In the genomic region with DNA sequence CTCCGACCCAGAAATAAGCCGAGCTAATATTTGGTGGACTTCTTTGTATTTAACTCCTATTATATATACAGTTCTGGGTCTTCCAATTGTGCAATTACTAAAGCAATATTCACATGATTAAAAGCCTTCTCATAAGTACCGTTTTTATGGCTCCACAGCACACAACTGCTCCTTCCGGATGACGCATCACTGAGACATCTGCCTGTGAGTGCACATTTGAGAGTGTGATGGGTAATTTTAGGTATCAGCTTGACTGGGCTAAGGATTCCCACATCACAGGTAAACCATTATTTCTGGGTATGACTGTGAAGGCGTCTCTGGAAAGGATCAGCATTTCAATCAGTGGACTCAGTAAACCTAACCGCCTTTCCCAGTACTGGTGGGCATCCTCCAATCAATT, we compare ENCODE assay signal across 29 cellular contexts.
DNase-seq lines count a peak whose midpoint lies in the region; ATAC-seq, FAIRE-seq and TF ChIP-seq lines count a peak whose summit lies in the region.
"Had no signal": no experiment of that assay in that cellular context is flagged by ENCODE, and none has a peak within 500 bp of the region (broad histone marks: within the 10 kb centered on the region; RNA-seq: fewer than 3 reads in every experiment).

No MANE protein-coding gene starts in this region.

- CTCF ChIA-PET in activated CD4-positive, alpha-beta memory T cell treated with anti-CD3 and anti-CD28 coated beads for 36 hours (lab: Charles Lee), result no interaction called here
- CTCF ChIA-PET in activated CD4-positive, alpha-beta memory T cell treated with anti-CD3 and anti-CD28 coated beads, Interleukin-2, amount 10 ng/mL, durations not matched to agents 7 days and 5 days (lab: Charles Lee), result no interaction called here
- CTCF ChIA-PET in RWPE1 (lab: Yijun Ruan, JAX), result interaction anchor here (0.6 kb wide), 2 partner anchors 13 to 202 kb away, joined by 3 read pairs; no protein-coding TSS in a partner anchor

- H4K20me1 ChIP-seq in GM23248 (ENCODE audit: insufficient read depth), result no peaks in the 10 kb centered on the region

- H3K27ac ChIP-seq in GM23248, result no peak overlapping the region
- H3K27ac ChIP-seq in RWPE1, result no peak overlapping the region
- H3K27ac ChIP-seq: HL-60, KMS-11, Peyer's patch had no signal

- intact Hi-C loops in activated CD4-positive, alpha-beta memory T cell treated with anti-CD3 and anti-CD28 coated beads for 36 hours (cut with micrococcal nuclease), result no loop called here

- H3K4me1 ChIP-seq in GM23248 (ENCODE audit: insufficient read depth), result no peaks in the 10 kb centered on the region
- H3K4me1 ChIP-seq: BE2C, Peyer's patch had no signal

- peaks cover 10% of the 10 kb centered on the region for H3K27me3 Mint-ChIP-seq in activated CD4-positive, alpha-beta memory T cell treated with anti-CD3 and anti-CD28 coated beads for 36 hours
- H3K27me3 Mint-ChIP-seq in activated CD4-positive, alpha-beta memory T cell treated with anti-CD3 and anti-CD28 coated beads, Interleukin-2, amount 10 ng/mL, durations not matched to agents 7 days and 5 days, result peaks cover 18% of the 10 kb centered on the region

- H3F3A ChIP-seq in GM23248 (ENCODE audit: insufficient read depth), result no peaks in the 10 kb centered on the region

- no peaks in the 10 kb centered on the region for H3K27me3 ChIP-seq in GM23248 (replicated peaks; ENCODE audit: insufficient read depth)
- H3K27me3 ChIP-seq: Peyer's patch had no signal

- H2AFZ ChIP-seq in GM23248, result no peak overlapping the region

- H3K79me2 ChIP-seq in GM23248 (ENCODE audit: insufficient read depth), result no peaks in the 10 kb centered on the region

- no peaks in the 10 kb centered on the region for H3K9me3 Mint-ChIP-seq in activated CD4-positive, alpha-beta memory T cell treated with anti-CD3 and anti-CD28 coated beads for 36 hours
- no peaks in the 10 kb centered on the region for H3K9me3 Mint-ChIP-seq in activated CD4-positive, alpha-beta memory T cell treated with anti-CD3 and anti-CD28 coated beads, Interleukin-2, amount 10 ng/mL, durations not matched to agents 7 days and 5 days
- H3K9me3 Mint-ChIP-seq: CD14-positive monocyte, IgD-negative memory B cell had no signal

- H3K36me3 Mint-ChIP-seq in activated CD4-positive, alpha-beta memory T cell treated with anti-CD3 and anti-CD28 coated beads for 36 hours, result no peaks in the 10 kb centered on the region
- no peaks in the 10 kb centered on the region for H3K36me3 Mint-ChIP-seq in activated CD4-positive, alpha-beta memory T cell treated with anti-CD3 and anti-CD28 coated beads, Interleukin-2, amount 10 ng/mL, durations not matched to agents 7 days and 5 days (ENCODE audit: low read depth)
- H3K36me3 Mint-ChIP-seq: CD14-positive monocyte; CD8-positive, alpha-beta memory T cell; IgD-negative memory B cell had no signal

- no peaks in the 10 kb centered on the region for H3K9me2 ChIP-seq in GM23248 (ENCODE audit: insufficient read depth)
- H3K9me2 ChIP-seq: SK-N-SH had no signal

- H3K9ac ChIP-seq in GM23248, result no peak overlapping the region
- H3K9ac ChIP-seq: KMS-11, SK-N-SH had no signal

- POLR2A ChIA-PET in activated CD4-positive, alpha-beta memory T cell treated with anti-CD3 and anti-CD28 coated beads for 36 hours (lab: Charles Lee), result no interaction called here
- POLR2A ChIA-PET in activated CD4-positive, alpha-beta memory T cell treated with anti-CD3 and anti-CD28 coated beads, Interleukin-2, amount 10 ng/mL, durations not matched to agents 7 days and 5 days (lab: Charles Lee), result no interaction called here
- POLR2A ChIA-PET in RWPE1 (lab: Yijun Ruan, JAX; ENCODE audit: low non-redundant PET), result no interaction called here

- in situ Hi-C loops in GM23248 (cut with MboI), result no loop called here

- no peak overlapping the region for H3K4me2 ChIP-seq in GM23248 (ENCODE audit: unreplicated experiment)
- H3K4me2 ChIP-seq: KMS-11, SK-N-SH had no signal

- ATAC-seq in esophagus mucosa (no peak), GM21529 (IDR thresholded peaks at IDR 0.05; ENCODE audit: unreplicated experiment) (no peak)

- H3K27ac Mint-ChIP-seq in activated CD4-positive, alpha-beta memory T cell treated with anti-CD3 and anti-CD28 coated beads for 36 hours, result no peak overlapping the region
- H3K27ac Mint-ChIP-seq in activated CD4-positive, alpha-beta memory T cell treated with anti-CD3 and anti-CD28 coated beads, Interleukin-2, amount 10 ng/mL, durations not matched to agents 7 days and 5 days, result no peak overlapping the region
- H3K27ac Mint-ChIP-seq: CD14-positive monocyte; CD8-positive, alpha-beta memory T cell; IgD-negative memory B cell had no signal

- no peaks in the 10 kb centered on the region for H3K9me3 ChIP-seq in GM23248 (ENCODE audit: low read depth)
- H3K9me3 ChIP-seq: BE2C, Peyer's patch, SK-N-SH had no signal

- no peak overlapping the region for H3K4me3 ChIP-seq in GM23248
- H3K4me3 ChIP-seq: Peyer's patch had no signal

- WGBS in GM23248 (ENCODE audit: low coverage in 1 of 2, low lambda C conversion rate in 2 of 2, missing lambda C conversion rate in 2 of 2), 2 experiments, result 27 to 34% methylated on average over 7 of the region's 7 CpGs

- no peak for FAIRE-seq in urothelium cell line (lab: Jason Lieb, UNC)
- FAIRE-seq: GM19239, H54 had no signal

- TF ChIP-seq CTCF in RWPE1 (conservative IDR thresholded peaks at IDR 0.05; ENCODE audit: low read depth), result no peak

- H3K36me3 ChIP-seq in GM23248 (ENCODE audit: low read depth), result no peaks in the 10 kb centered on the region
- H3K36me3 ChIP-seq: BE2C, Peyer's patch had no signal

- no peak overlapping the region for H3K4me3 Mint-ChIP-seq in activated CD4-positive, alpha-beta memory T cell treated with anti-CD3 and anti-CD28 coated beads for 36 hours
- no peak overlapping the region for H3K4me3 Mint-ChIP-seq in activated CD4-positive, alpha-beta memory T cell treated with anti-CD3 and anti-CD28 coated beads, Interleukin-2, amount 10 ng/mL, durations not matched to agents 7 days and 5 days
- H3K4me3 Mint-ChIP-seq: CD14-positive monocyte; CD8-positive, alpha-beta memory T cell; IgD-negative memory B cell had no signal

- no peaks in the 10 kb centered on the region for H3K4me1 Mint-ChIP-seq in activated CD4-positive, alpha-beta memory T cell treated with anti-CD3 and anti-CD28 coated beads for 36 hours (ENCODE audit: low read depth)
- H3K4me1 Mint-ChIP-seq in activated CD4-positive, alpha-beta memory T cell treated with anti-CD3 and anti-CD28 coated beads, Interleukin-2, amount 10 ng/mL, durations not matched to agents 7 days and 5 days, result no peaks in the 10 kb centered on the region
- H3K4me1 Mint-ChIP-seq: CD8-positive, alpha-beta memory T cell had no signal

- DNase-seq in activated CD4-positive, alpha-beta memory T cell treated with anti-CD3 and anti-CD28 coated beads for 36 hours, result peak; percentile 16
- DNase-seq in activated CD4-positive, alpha-beta memory T cell treated with anti-CD3 and anti-CD28 coated beads, Interleukin-2, amount 10 ng/mL, durations not matched to agents 7 days and 5 days, result no peak
- DNase-seq in GM23248, result peak; percentile 8
- peak; percentile 59 for DNase-seq in RWPE1 (ENCODE audit: low spot score)
- peak; percentile 61 for DNase-seq in urothelium cell line (ENCODE audit: low spot score)
- DNase-seq: 8988T; ACHN; BE2C; Calu3; CD8-positive, alpha-beta memory T cell; DMS79 treated with DMSO at 0.1 percent for 48 hours; NCI-H1092; NCI-H1417 treated with DMSO at 0.1 percent for 48 hours; NCI-H1694 treated with DMSO at 0.1 percent for 48 hours; NCI-H2081; NCI-H2171; NCI-H226; NCI-H510A; NCI-H69; Peyer's patch; SK-N-SH had no signal
